ENCODE assay signal across 8 cellular contexts in genomic region chr1:76901158-76901767, GRCh38.
A peak's percentile ranks its signal among the peaks of the same experiment; 100 is the strongest.
DNase-seq lines count a peak whose midpoint lies in the region; ATAC-seq lines count a peak whose summit lies in the region.

No MANE protein-coding gene starts in this region.

- ATAC-seq in GM21390 (IDR thresholded peaks at IDR 0.05; ENCODE audit: unreplicated experiment) (peak; percentile 95), HG03521 (IDR thresholded peaks at IDR 0.05; ENCODE audit: unreplicated experiment) (peak; percentile 92)

- DNase-seq in NCI-H345 (lab: John Stamatoyannopoulos, UW) (peak; percentile 22), NCI-H345 treated with DMSO at 0.1 percent for 48 hours (lab: John Stamatoyannopoulos, UW; ENCODE audit: unreplicated experiment) (no peak), NOMO-1 treated with DMSO at 0.1 percent for 48 hours (lab: John Stamatoyannopoulos, UW; ENCODE audit: unreplicated experiment) (peak; percentile 64), astrocyte of the hippocampus (ENCODE audit: low read depth, low spot score) (peak; percentile 64), kidney glomerular epithelial cell (lab: John Stamatoyannopoulos, UW) (peak; percentile 62), stromal cell of bone marrow (ENCODE audit: low read depth) (peak; percentile 42)
